23 cellular contexts compared by ENCODE assay signal in the genomic region with DNA sequence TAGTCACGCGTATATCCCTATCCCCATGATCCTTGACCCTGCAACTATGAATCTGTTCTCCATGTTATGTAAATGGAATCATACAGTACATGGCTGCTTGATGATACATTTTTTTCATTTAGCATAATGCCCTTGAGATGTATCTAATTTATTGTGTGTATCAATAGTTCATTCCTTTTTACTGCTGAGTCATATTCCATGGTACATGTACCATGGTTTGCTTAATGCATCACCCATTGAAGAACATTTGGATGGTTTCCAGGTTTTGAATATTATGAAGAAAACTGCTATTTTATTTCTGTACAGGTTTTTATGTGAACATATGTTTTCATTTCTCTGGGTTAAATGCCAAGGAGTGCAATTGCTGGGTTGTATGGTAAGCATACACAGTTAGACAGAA. TPM values are rescaled to one million over a fixed set of nuclear protein-coding genes. Genes with fewer than 3 reads are reported as not detected.
DNase-seq lines count a peak whose midpoint lies in the region; ATAC-seq, FAIRE-seq and TF ChIP-seq lines count a peak whose summit lies in the region.
"Had no signal": no experiment of that assay in that cellular context is flagged by ENCODE, and none has a peak within 500 bp of the region (broad histone marks: within the 10 kb centered on the region; RNA-seq: fewer than 3 reads in every experiment).

No MANE protein-coding gene starts in this region.

- ATAC-seq in gastrocnemius medialis = no peak
- ATAC-seq: heart right ventricle had no signal

- TF ChIP-seq POLR2A in breast epithelium (IDR thresholded peaks at IDR 0.05) (no peak), gastrocnemius medialis (IDR thresholded peaks at IDR 0.05) (no peak)

- H3K27ac ChIP-seq in breast epithelium (no peak overlapping the region), gastrocnemius medialis (no peak overlapping the region)
- H3K27ac ChIP-seq: 22Rv1, coronary artery, heart right ventricle, left ventricle myocardium inferior had no signal

- no peaks in the 10 kb centered on the region for H3K9me3 ChIP-seq in breast epithelium
- no peaks in the 10 kb centered on the region for H3K9me3 ChIP-seq in gastrocnemius medialis
- H3K9me3 ChIP-seq: Caco-2, heart right ventricle, left ventricle myocardium inferior had no signal

- CTCF ChIA-PET in MCF 10A (lab: Yijun Ruan, JAX) = no interaction called here

- no TSS peak for BruUV-seq in MCF 10A (replicated peaks; lab: Mats Ljungman, UMichigan)

- no peaks in the 10 kb centered on the region for H3K27me3 ChIP-seq in breast epithelium
- H3K27me3 ChIP-seq in gastrocnemius medialis = no peaks in the 10 kb centered on the region
- H3K27me3 ChIP-seq: heart right ventricle had no signal

- peak; percentile 20 for FAIRE-seq in urothelium cell line (lab: Jason Lieb, UNC)
- FAIRE-seq: endometrium had no signal

- H3K4me3 ChIP-seq in breast epithelium (no peak overlapping the region), choroid plexus epithelial cell (ENCODE audit: low read depth, low read length) (no peak overlapping the region), gastrocnemius medialis (no peak overlapping the region)
- H3K4me3 ChIP-seq: coronary artery, heart right ventricle, left ventricle myocardium inferior had no signal

- intact Hi-C loops in MCF 10A (cut with micrococcal nuclease) (no loop called here), breast epithelium (cut with DNase I; ENCODE audit: low total_unique reads) (no loop called here), gastrocnemius medialis (cut with DNase I; ENCODE audit: low total_unique reads) (no loop called here)

- POLR2A ChIA-PET in MCF 10A (lab: Yijun Ruan, JAX) = no interaction called here

- no peaks in the 10 kb centered on the region for H3K9me3 Mint-ChIP-seq in MCF 10A (ENCODE audit: unreplicated experiment)
- H3K9me3 Mint-ChIP-seq: activated naive CD4-positive, alpha-beta T cell treated with anti-CD3 and anti-CD28 coated beads, Interleukin-2, amount 10 ng/mL, durations not matched to agents 7 days and 5 days had no signal

- no peaks in the 10 kb centered on the region for H3K36me3 ChIP-seq in breast epithelium
- H3K36me3 ChIP-seq in gastrocnemius medialis = no peaks in the 10 kb centered on the region
- H3K36me3 ChIP-seq: heart right ventricle, left ventricle myocardium inferior had no signal

- H3K27me3 Mint-ChIP-seq in MCF 10A (ENCODE audit: insufficient read depth, unreplicated experiment) = no peaks in the 10 kb centered on the region

- in situ Hi-C loops in gastrocnemius medialis (cut with MboI; ENCODE audit: low sequenced_read_pairs in 4 of 4) = no loop called here

- H3K4me3 Mint-ChIP-seq in MCF 10A (ENCODE audit: unreplicated experiment) = no peak overlapping the region
- H3K4me3 Mint-ChIP-seq: activated naive CD4-positive, alpha-beta T cell treated with anti-CD3 and anti-CD28 coated beads, Interleukin-2, amount 10 ng/mL, durations not matched to agents 7 days and 5 days; H9 had no signal

- DNase-seq in MCF 10A (ENCODE audit: unreplicated experiment) (peak; percentile 48), breast epithelium (ENCODE audit: low spot score in 2 of 2) (no peak), choroid plexus epithelial cell (ENCODE audit: low read depth) (peak; percentile 54), fibroblast of the conjunctiva (ENCODE audit: low read depth) (peak; percentile 30), urothelium cell line (ENCODE audit: low spot score) (no peak), gastrocnemius medialis (no peak), COLO829 (ENCODE audit: low spot score) (no peak), T1000 (lab: John Stamatoyannopoulos, UW) (no peak)
- DNase-seq: activated CD4-positive, alpha-beta T cell treated with anti-CD3 and anti-CD28 coated beads for 1 hour; activated CD8-positive, alpha-beta memory T cell treated with anti-CD3 and anti-CD28 coated beads for 24 hours; activated naive CD4-positive, alpha-beta T cell treated with anti-CD3 and anti-CD28 coated beads, Interleukin-2, amount 10 ng/mL, durations not matched to agents 7 days and 5 days; activated T-cell treated with anti-CD3 and anti-CD28 coated beads, Interleukin-2, amount 50 U/mL, for 48 hours; Caco-2; H9; heart right ventricle; left ventricle myocardium inferior; NCI-H2107; NCI-H524 treated with DMSO at 0.1 percent for 48 hours; stimulated activated CD4-positive, alpha-beta T cell treated with anti-CD3 and anti-CD28 coated beads, Interleukin-4, amount 100 ng/mL, for 24 hours had no signal

- no peaks in the 10 kb centered on the region for H3K36me3 Mint-ChIP-seq in MCF 10A (ENCODE audit: insufficient read depth, unreplicated experiment)
- H3K36me3 Mint-ChIP-seq: activated naive CD4-positive, alpha-beta T cell treated with anti-CD3 and anti-CD28 coated beads, Interleukin-2, amount 10 ng/mL, durations not matched to agents 7 days and 5 days had no signal

- H3K4me1 Mint-ChIP-seq in MCF 10A (ENCODE audit: insufficient read depth, unreplicated experiment) = peaks cover 13% of the 10 kb centered on the region

- H3K4me1 ChIP-seq in breast epithelium = no peaks in the 10 kb centered on the region
- peaks cover 0 to 7% of the 10 kb centered on the region in 2 donors for H3K4me1 ChIP-seq in gastrocnemius medialis

- no peak for TF ChIP-seq CTCF in MCF 10A (IDR thresholded peaks at IDR 0.05; ENCODE audit: unreplicated experiment)
- TF ChIP-seq CTCF in breast epithelium (IDR thresholded peaks at IDR 0.05) = no peak
- TF ChIP-seq CTCF in choroid plexus epithelial cell (conservative IDR thresholded peaks at IDR 0.05; ENCODE audit: low read depth, low read length) = no peak
- TF ChIP-seq CTCF in gastrocnemius medialis (IDR thresholded peaks at IDR 0.05 in 4 of 5, conservative IDR thresholded peaks at IDR 0.05 in 1 of 5) = no peak

- no peak overlapping the region for H3K27ac Mint-ChIP-seq in MCF 10A (ENCODE audit: low read depth, unreplicated experiment)
- H3K27ac Mint-ChIP-seq: activated naive CD4-positive, alpha-beta T cell treated with anti-CD3 and anti-CD28 coated beads, Interleukin-2, amount 10 ng/mL, durations not matched to agents 7 days and 5 days had no signal

RNA-seq across cellular contexts. Expression of gene RNASE10, which starts 4.0 kb away (rescaled TPM):
- 0.44 and 0.98 TPM in 2 replicates for total RNA-seq in MCF 10A (2022)
- total RNA-seq in breast epithelium = not detected
- not detected for total RNA-seq in gastrocnemius medialis
- total RNA-seq: Caco-2, left ventricle myocardium inferior, mononuclear cell had no signal

RNA-seq across cellular contexts. Expression of gene PNP, which starts 32.1 kb away (rescaled TPM):
- total RNA-seq in MCF 10A (2022) (56.0 and 63.9 TPM in 2 replicates), breast epithelium (10 to 100 TPM; 26.4 to 60.0 (median 38.8) TPM), gastrocnemius medialis (1 to 10 TPM; 1.6 to 7.5 (median 3.0) TPM)

RNA-seq across cellular contexts. Expression of gene PIP4P1, which starts 40.1 kb away (rescaled TPM):
- total RNA-seq in MCF 10A (2022) (22.5 and 34.9 TPM in 2 replicates), breast epithelium (10 to 100 TPM; 23.6 to 34.1 (median 29.9) TPM), gastrocnemius medialis (10 to 100 TPM; 18.8 to 38.5 (median 21.7) TPM)

RNA-seq across cellular contexts. Expression of gene APEX1, which starts 46.3 kb away (rescaled TPM):
- total RNA-seq in MCF 10A (2022) = 140 and 168 TPM in 2 replicates
- total RNA-seq in breast epithelium = 100 to 1,000 TPM; 129 to 165 (median 150) TPM
- total RNA-seq in gastrocnemius medialis = 100 to 1,000 TPM in 2 of 4 donors, 10 to 100 TPM in 2; 65.6 to 132 (median 94.2) TPM

RNA-seq across cellular contexts. Expression of gene OSGEP, which starts 46.7 kb away (rescaled TPM):
- total RNA-seq in MCF 10A (2022) (27.2 and 34.7 TPM in 2 replicates), breast epithelium (10 to 100 TPM; 38.1 to 66.9 (median 57.5) TPM), gastrocnemius medialis (10 to 100 TPM; 15.8 to 21.7 (median 20.5) TPM)

Comparison
In these comparisons a context has a peak if more than half of its experiments do, and no peak if none do; other contexts are left out.
1. DNase-seq: peak in MCF 10A (single experiment), choroid plexus epithelial cell (single experiment) and fibroblast of the conjunctiva (single experiment); none in breast epithelium (0 of 2), urothelium cell line (single experiment), gastrocnemius medialis (0 of 2), COLO829 (single experiment) and T1000 (single experiment).